Comparison of ENCODE assay signal across 9 cellular contexts in genomic region chr10:110609592-110609991, GRCh38. TPM values are rescaled to one million over a fixed set of nuclear protein-coding genes. Genes with fewer than 3 reads are reported as not detected.
A peak's percentile ranks its signal among the peaks of the same experiment; 100 is the strongest.
DNase-seq lines count a peak whose midpoint lies in the region; ATAC-seq, FAIRE-seq and TF ChIP-seq lines count a peak whose summit lies in the region.
"Had no signal": no experiment of that assay in that cellular context is flagged by ENCODE, and none has a peak within 500 bp of the region (broad histone marks: within the 10 kb centered on the region; RNA-seq: fewer than 3 reads in every experiment).

No MANE protein-coding gene starts in this region.

- FAIRE-seq in urothelium cell line (lab: Jason Lieb, UNC), result no peak

- H3K27ac ChIP-seq in OCI-LY1 (ENCODE audit: low read depth, low read length, poor library complexity, severe bottlenecking) (peak overlapping the region; percentile 4), lower lobe of right lung (no peak overlapping the region), colonic mucosa (no peak overlapping the region)

- TF ChIP-seq CTCF in OCI-LY1 (IDR thresholded peaks at IDR 0.05; ENCODE audit: low read length) (no peak), glutamatergic neuron (IDR thresholded peaks at IDR 0.05; ENCODE audit: partially characterized antibody, unreplicated experiment) (no peak), lower lobe of right lung (IDR thresholded peaks at IDR 0.05) (no peak), colonic mucosa (IDR thresholded peaks at IDR 0.05) (no peak)

- intact Hi-C loops in Right ventricle myocardium inferior (cut with DNase I), result no loop called here
- intact Hi-C loops in cardiac septum (cut with DNase I), result loop anchor here (5.0 kb wide), 1 partner anchor 297 kb away; no protein-coding TSS in a partner anchor
- intact Hi-C loops in lower lobe of right lung (cut with DNase I), result no loop called here
- intact Hi-C loops in colonic mucosa (cut with DNase I), result no loop called here

- ATAC-seq in Right ventricle myocardium inferior (peak; percentile 86), lower lobe of right lung (no peak)

- H3K9me3 ChIP-seq in OCI-LY1 (ENCODE audit: low read length), result no peaks in the 10 kb centered on the region
- H3K9me3 ChIP-seq in lower lobe of right lung, result no peaks in the 10 kb centered on the region
- no peaks in the 10 kb centered on the region for H3K9me3 ChIP-seq in colonic mucosa

- no peaks in the 10 kb centered on the region for H3K9me2 ChIP-seq in OCI-LY1 (ENCODE audit: low read depth, low read length)

- peaks cover 69% of the 10 kb centered on the region for H3K4me1 ChIP-seq in OCI-LY1 (ENCODE audit: insufficient read depth, low read length, severe bottlenecking)
- no peaks in the 10 kb centered on the region for H3K4me1 ChIP-seq in lower lobe of right lung
- H3K4me1 ChIP-seq in colonic mucosa, result no peaks in the 10 kb centered on the region

- no peaks in the 10 kb centered on the region for H4K20me1 ChIP-seq in OCI-LY1 (ENCODE audit: insufficient read depth, low read length)

- no peak overlapping the region for H2AFZ ChIP-seq in OCI-LY1 (ENCODE audit: low read length)

- H3K36me3 ChIP-seq in OCI-LY1 (ENCODE audit: insufficient read depth, low read length) (peaks cover 70% of the 10 kb centered on the region), lower lobe of right lung (peaks cover 23% of the 10 kb centered on the region), colonic mucosa (no peaks in the 10 kb centered on the region)

- H3K27ac Mint-ChIP-seq in glutamatergic neuron (ENCODE audit: unreplicated experiment), result peak overlapping the region; percentile 30
- H3K27ac Mint-ChIP-seq: B cell had no signal

- DNase-seq in Right ventricle myocardium inferior (ENCODE audit: missing footprints), result no peak
- DNase-seq in cardiac septum (ENCODE audit: low spot score), result no peak
- DNase-seq in glutamatergic neuron, result no peak
- DNase-seq in lower lobe of right lung, result no peak
- DNase-seq in colonic mucosa, result no peak
- DNase-seq in urothelium cell line (ENCODE audit: low spot score), result no peak
- DNase-seq in A172 (ENCODE audit: low spot score), result no peak

- H3K9me3 Mint-ChIP-seq in glutamatergic neuron (ENCODE audit: unreplicated experiment), result no peaks in the 10 kb centered on the region

- H3K4me2 ChIP-seq in OCI-LY1 (ENCODE audit: low read length), result peak overlapping the region; percentile 84

- H3K4me3 Mint-ChIP-seq in glutamatergic neuron (ENCODE audit: unreplicated experiment), result no peak overlapping the region
- H3K4me3 Mint-ChIP-seq: B cell had no signal

- no peaks in the 10 kb centered on the region for H3K36me3 Mint-ChIP-seq in glutamatergic neuron (ENCODE audit: unreplicated experiment)

- no peaks in the 10 kb centered on the region for H3K27me3 ChIP-seq in OCI-LY1 (ENCODE audit: insufficient read depth, low read length)
- H3K27me3 ChIP-seq in lower lobe of right lung (ENCODE audit: low read depth), result peaks cover 7% of the 10 kb centered on the region
- no peaks in the 10 kb centered on the region for H3K27me3 ChIP-seq in colonic mucosa

- H3K4me3 ChIP-seq in OCI-LY1 (ENCODE audit: low read depth, low read length, poor library complexity, severe bottlenecking) (peak overlapping the region; percentile 71), lower lobe of right lung (no peak overlapping the region), colonic mucosa (no peak overlapping the region)

- peaks cover 3% of the 10 kb centered on the region for H3K27me3 Mint-ChIP-seq in glutamatergic neuron (ENCODE audit: unreplicated experiment)
- H3K27me3 Mint-ChIP-seq: B cell had no signal

- H3F3A ChIP-seq in OCI-LY1 (ENCODE audit: insufficient read depth, low read length), result peaks cover 9% of the 10 kb centered on the region; the same call in 1 of the 2 replicates

- peaks cover 52% of the 10 kb centered on the region for H3K79me2 ChIP-seq in OCI-LY1 (ENCODE audit: insufficient read depth, low read length)

- H3K9ac ChIP-seq in OCI-LY1 (ENCODE audit: low read length), result peak overlapping the region; percentile 53
- no peak overlapping the region for H3K9ac ChIP-seq in colonic mucosa (ENCODE audit: low read depth in 2 of 2, low read length in 2 of 2)

- peaks cover 20% of the 10 kb centered on the region for H3K4me1 Mint-ChIP-seq in glutamatergic neuron (ENCODE audit: low read depth, unreplicated experiment)

RNA-seq across cellular contexts. Expression of gene RBM20, which starts 34.5 kb away (rescaled TPM):
- total RNA-seq in Right ventricle myocardium inferior (103 TPM), cardiac septum (105 TPM), glutamatergic neuron (ENCODE audit: unreplicated experiment) (5.8 TPM), lower lobe of right lung (1.0 TPM), colonic mucosa (under 1 TPM; 0.49 to 0.80 TPM)
- 0.24 and 0.46 TPM in 2 replicates for total RNA-seq in A172 (2014; rRNA removed; shearing (Covaris generic))
- total RNA-seq: B cell had no signal

RNA-seq across cellular contexts. Expression of gene SMC3, which starts 42.1 kb away (rescaled TPM):
- total RNA-seq in Right ventricle myocardium inferior (23.3 TPM), cardiac septum (21.3 TPM), glutamatergic neuron (ENCODE audit: unreplicated experiment) (53.6 TPM), lower lobe of right lung (33.2 TPM), colonic mucosa (10 to 100 TPM; 26.9 to 33.0 TPM)
- total RNA-seq in A172 (2014; rRNA removed; shearing (Covaris generic)), result 68.1 and 89.3 TPM in 2 replicates

Comparison
In these comparisons a context has a peak if more than half of its experiments do, and no peak if none do; other contexts are left out.
1. RNA of gene RBM20, which starts 34.5 kb away (total RNA-seq): 105 TPM in cardiac septum (single experiment) and 103 TPM in Right ventricle myocardium inferior (single experiment); 5.8 TPM in glutamatergic neuron (single experiment), 1.0 TPM in lower lobe of right lung (single experiment), 0.49 to 0.80 TPM in colonic mucosa and 0.24 to 0.46 TPM in A172; every median in the first group is over 10 times any median in the second.